ENCODE assay signal across 21 cellular contexts in the genomic region with DNA sequence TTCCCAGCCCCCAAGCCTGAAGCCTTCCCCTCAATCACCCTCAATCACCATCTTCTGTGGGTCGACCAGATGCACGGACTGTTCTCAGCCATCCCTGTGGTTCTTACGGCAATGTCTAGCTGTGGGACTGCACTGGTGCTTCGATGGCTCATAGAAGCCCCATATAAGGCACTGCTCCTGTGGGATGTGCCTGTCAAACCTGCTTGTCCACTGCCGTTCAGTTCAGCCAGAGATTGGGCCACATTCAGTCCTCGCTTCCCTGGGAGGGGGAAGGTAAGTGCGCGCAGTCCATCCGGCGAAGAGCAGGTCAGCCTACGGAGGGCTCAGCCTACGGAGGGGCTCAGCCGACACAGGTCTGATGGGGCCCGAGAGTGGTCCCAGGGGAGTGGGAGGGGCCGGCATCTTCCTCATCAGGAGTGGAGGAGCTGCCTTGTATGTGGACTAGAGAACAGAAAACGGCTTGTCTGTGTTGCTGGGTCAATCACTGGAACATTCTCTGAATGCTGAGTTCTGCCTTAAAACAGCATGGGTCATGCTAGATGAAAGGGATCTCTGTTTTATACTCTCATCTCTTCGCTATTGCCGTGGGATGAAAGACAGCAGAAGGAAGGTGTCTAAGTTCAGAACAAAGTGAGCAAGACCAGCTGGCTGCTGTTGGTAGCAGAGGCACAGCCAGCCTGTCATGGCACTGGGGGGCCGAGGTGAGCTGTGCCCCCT. TPM values are rescaled to one million over a fixed set of nuclear protein-coding genes. Genes with fewer than 3 reads are reported as not detected.
DNase-seq lines count a peak whose midpoint lies in the region; ATAC-seq, FAIRE-seq and TF ChIP-seq lines count a peak whose summit lies in the region.
"Had no signal": no experiment of that assay in that cellular context is flagged by ENCODE, and none has a peak within 500 bp of the region (broad histone marks: within the 10 kb centered on the region; RNA-seq: fewer than 3 reads in every experiment).

A gene (plus strand): TSS at position 247 of the 717 bp plus-strand sequence. CDS start 11,409 bp downstream, outside the sequence.

- H3K4me1 Mint-ChIP-seq in effector memory CD8-positive, alpha-beta T cell (ENCODE audit: low read depth in 2 of 2), result no peaks in the 10 kb centered on the region
- H3K4me1 Mint-ChIP-seq: activated CD4-positive, alpha-beta T cell treated with anti-CD3 and anti-CD28 coated beads, Interleukin-2, amount 10 ng/mL, durations not matched to agents 7 days and 5 days had no signal

- dilution Hi-C loops in keratinocyte (cut with MboI; ENCODE audit: extremely low pct_ligation_motif_present, low sequenced_read_pairs), result no loop called here

- ATAC-seq in HG03378 (IDR thresholded peaks at IDR 0.05; ENCODE audit: unreplicated experiment), result no peak
- ATAC-seq in GM21528 (IDR thresholded peaks at IDR 0.05; ENCODE audit: low FRiP score, unreplicated experiment), result no peak
- ATAC-seq in effector memory CD8-positive, alpha-beta T cell (replicated peaks), result no peak
- ATAC-seq: activated T-cell treated with anti-CD3 and anti-CD28 coated beads, Interleukin-2, amount 50 U/mL, for 4 hours; GM12878 had no signal

- no peaks in the 10 kb centered on the region for H3K9me3 ChIP-seq in keratinocyte (ENCODE audit: control insufficient read depth, low read depth, low read length)
- no peaks in the 10 kb centered on the region for H3K9me3 ChIP-seq in prostate gland
- H3K9me3 ChIP-seq in testis, result no peaks in the 10 kb centered on the region
- H3K9me3 ChIP-seq: colonic mucosa, uterus had no signal

- no peak for TF ChIP-seq CTCF in keratinocyte (optimal IDR thresholded peaks at IDR 0.05 in 1 of 3, IDR thresholded peaks at IDR 0.05 in 1 of 3, conservative IDR thresholded peaks at IDR 0.05 in 1 of 3; ENCODE audit: extremely low read depth in 1 of 3, insufficient read depth in 2 of 3, low read length in 3 of 3)
- no peak for TF ChIP-seq CTCF in prostate gland (IDR thresholded peaks at IDR 0.05)
- TF ChIP-seq CTCF in testis (IDR thresholded peaks at IDR 0.05), result no peak

- no peak within 1 kb of the TSS for H3K27ac Mint-ChIP-seq in effector memory CD8-positive, alpha-beta T cell
- H3K27ac Mint-ChIP-seq: activated CD4-positive, alpha-beta T cell treated with anti-CD3 and anti-CD28 coated beads, Interleukin-2, amount 10 ng/mL, durations not matched to agents 7 days and 5 days had no signal

- no peaks in the 10 kb centered on the region for H3K79me2 ChIP-seq in keratinocyte (ENCODE audit: control insufficient read depth, insufficient read depth, low read length)

- FAIRE-seq in keratinocyte (lab: Jason Lieb, UNC), result peak; percentile 67
- FAIRE-seq: GM12878 had no signal

- no peaks in the 10 kb centered on the region for H3K9me3 Mint-ChIP-seq in effector memory CD8-positive, alpha-beta T cell
- H3K9me3 Mint-ChIP-seq: activated CD4-positive, alpha-beta T cell treated with anti-CD3 and anti-CD28 coated beads, Interleukin-2, amount 10 ng/mL, durations not matched to agents 7 days and 5 days; activated T-cell treated with anti-CD3 and anti-CD28 coated beads, Interleukin-2, amount 50 U/mL, for 4 hours had no signal

- H2AFZ ChIP-seq in keratinocyte (ENCODE audit: control insufficient read depth, low read length), result peak within 1 kb of the TSS; percentile 78

- H3K4me2 ChIP-seq in keratinocyte (ENCODE audit: control insufficient read depth, extremely low read depth, insufficient read depth, low read depth, low read length), result peak within 1 kb of the TSS; percentile 66

- TF ChIP-seq POLR2A in prostate gland (IDR thresholded peaks at IDR 0.05) (peak; percentile 71), testis (IDR thresholded peaks at IDR 0.05) (no peak)

- H3K9ac ChIP-seq in keratinocyte (ENCODE audit: control insufficient read depth, extremely low read depth, insufficient read depth, low read length), result peak within 1 kb of the TSS; percentile 4

- H3K4me3 ChIP-seq in H7 (ENCODE audit: insufficient read depth, low read depth, low read length) (no peak within 1 kb of the TSS), keratinocyte (ENCODE audit: control insufficient read depth in 2 of 3, extremely low read depth in 1 of 3, insufficient read depth in 2 of 3, low read depth in 1 of 3, low read length in 3 of 3) (peak within 1 kb of the TSS in 1 of 3 experiments; percentile 31), prostate gland (peak within 1 kb of the TSS; percentile 21), testis (no peak within 1 kb of the TSS)
- H3K4me3 ChIP-seq: colonic mucosa, GM12878, uterus had no signal

- in situ Hi-C loops in SK-MEL-5 (cut with HindIII; ENCODE audit: low pct_unique_long_range_greater_than_20kb, low sequenced_read_pairs), result no loop called here

- H3K9me1 ChIP-seq in keratinocyte (ENCODE audit: control insufficient read depth, extremely low read depth, insufficient read depth, low read length), result no peaks in the 10 kb centered on the region

- no peaks in the 10 kb centered on the region for H3K36me3 Mint-ChIP-seq in effector memory CD8-positive, alpha-beta T cell (ENCODE audit: insufficient read depth)

- WGBS in prostate gland, result 29% methylated on average over 18 of the region's 19 CpGs
- 71 to 72% methylated on average over 9 to 19 of the region's 19 CpGs for WGBS in testis, 2 donors

- no peak within 1 kb of the TSS for H3K27ac ChIP-seq in keratinocyte (ENCODE audit: control insufficient read depth, insufficient read depth, low read length)
- no peak within 1 kb of the TSS for H3K27ac ChIP-seq in prostate gland
- H3K27ac ChIP-seq in testis, result no peak within 1 kb of the TSS
- H3K27ac ChIP-seq: colonic mucosa, uterus had no signal

- DNase-seq in H7 (peak; percentile 45), SK-MEL-5 (ENCODE audit: low read depth, low spot score) (peak; percentile 83), keratinocyte (ENCODE audit: low read depth, low spot score) (no peak), prostate gland (ENCODE audit: low spot score) (peak; percentile 86), testis (no peak)
- DNase-seq in effector memory CD8-positive, alpha-beta T cell, result no peak
- DNase-seq: activated CD4-positive, alpha-beta T cell treated with anti-CD3 and anti-CD28 coated beads, Interleukin-2, amount 10 ng/mL, durations not matched to agents 7 days and 5 days; activated T-cell treated with anti-CD3 and anti-CD28 coated beads, Interleukin-2, amount 50 U/mL, for 4 hours; colonic mucosa; KBM-7; NCI-H1417; NCI-H524; retina; RPMI8226; T-helper 9 cell; uterus had no signal

- H3K27me3 Mint-ChIP-seq in effector memory CD8-positive, alpha-beta T cell, result peaks cover 0 to 26% of the 10 kb centered on the region in 2 donors

- H4K20me1 ChIP-seq in keratinocyte (ENCODE audit: control insufficient read depth, extremely low read depth, insufficient read depth, low read length), result no peaks in the 10 kb centered on the region

- peaks cover 9% of the 10 kb centered on the region for H3K4me1 ChIP-seq in keratinocyte (ENCODE audit: control insufficient read depth, extremely low read depth, insufficient read depth, low read length)
- H3K4me1 ChIP-seq in prostate gland (replicated peaks), result no peaks in the 10 kb centered on the region
- H3K4me1 ChIP-seq in testis, result no peaks in the 10 kb centered on the region
- H3K4me1 ChIP-seq: colonic mucosa, uterus had no signal

- H3K27me3 ChIP-seq in H7 (ENCODE audit: control insufficient read depth, insufficient read depth, low read length) (no peaks in the 10 kb centered on the region), keratinocyte (ENCODE audit: control insufficient read depth, extremely low read depth, insufficient read depth, low read length) (peaks cover 6% of the 10 kb centered on the region), prostate gland (replicated peaks; ENCODE audit: insufficient read depth) (no peaks in the 10 kb centered on the region), testis (no peaks in the 10 kb centered on the region)
- H3K27me3 ChIP-seq: colonic mucosa, uterus had no signal

- H3K36me3 ChIP-seq in H7 (replicated peaks; ENCODE audit: control insufficient read depth, insufficient read depth, low read length), result no peaks in the 10 kb centered on the region
- no peaks in the 10 kb centered on the region for H3K36me3 ChIP-seq in keratinocyte (ENCODE audit: control insufficient read depth in 2 of 2, extremely low read depth in 1 of 2, insufficient read depth in 2 of 2, low read length in 2 of 2)
- H3K36me3 ChIP-seq in prostate gland, result no peaks in the 10 kb centered on the region
- H3K36me3 ChIP-seq in testis (ENCODE audit: low read depth, missing control alignments), result no peaks in the 10 kb centered on the region
- H3K36me3 ChIP-seq: colonic mucosa, uterus had no signal

- intact Hi-C loops in prostate gland (cut with DNase I) (no loop called here), testis (cut with DNase I; ENCODE audit: low total_unique reads) (no loop called here)

- no peak within 1 kb of the TSS for H3K4me3 Mint-ChIP-seq in effector memory CD8-positive, alpha-beta T cell
- H3K4me3 Mint-ChIP-seq: activated CD4-positive, alpha-beta T cell treated with anti-CD3 and anti-CD28 coated beads, Interleukin-2, amount 10 ng/mL, durations not matched to agents 7 days and 5 days; activated T-cell treated with anti-CD3 and anti-CD28 coated beads, Interleukin-2, amount 50 U/mL, for 4 hours had no signal

RNA-seq across cellular contexts. Expression of the gene that starts here (rescaled TPM):
- total RNA-seq in H7 (2014; rRNA removed; shearing (Covaris generic)), result 0.11 and 0.55 TPM in 2 replicates
- 19.6 and 23.2 TPM in 2 replicates for total RNA-seq in SK-MEL-5 (2014; rRNA removed; shearing (Covaris generic))
- 15.7 and 17.4 TPM in 2 replicates for polyA plus RNA-seq in SK-MEL-5 (2015; cell fraction: cytosol; rRNA removed)
- polyA plus RNA-seq in SK-MEL-5 (2015; cell fraction: nucleus; rRNA removed), result 78.5 and 94.3 TPM in 2 replicates
- polyA plus RNA-seq in keratinocyte (0.23 to 1.6 TPM (median 0.49 TPM) in 3 replicates), testis (ENCODE audit: insufficient read depth, low read depth, low replicate concordance) (2.1 TPM)
- 11.9 TPM for polyA plus RNA-seq in keratinocyte (2011; ENCODE audit: low read depth)
- polyA plus RNA-seq in keratinocyte (2011; cell fraction: cytosol; rRNA removed), result 0.23 and 0.57 TPM in 2 replicates
- 1.1 and 2.5 TPM in 2 replicates for polyA plus RNA-seq in keratinocyte (2011; cell fraction: nucleus; rRNA removed)
- polyA plus RNA-seq in keratinocyte (2012; ENCODE audit: low replicate concordance), result 0.40 and 9.8 TPM in 2 replicates
- 0.73 to 0.74 TPM in 2 of 3 replicates, not detected in the other for polyA minus RNA-seq in keratinocyte
- polyA minus RNA-seq in keratinocyte (2011; cell fraction: cytosol; rRNA and poly(A)+ RNA removed), result not detected
- polyA minus RNA-seq in keratinocyte (2011; cell fraction: nucleus; rRNA and poly(A)+ RNA removed), result 1.3 and 2.2 TPM in 2 replicates
- total RNA-seq in prostate gland (10 to 100 TPM; 10.2 to 27.3 TPM), testis (1 to 10 TPM; 3.5 to 6.1 TPM)
- total RNA-seq: activated CD4-positive, alpha-beta T cell treated with anti-CD3 and anti-CD28 coated beads, Interleukin-2, amount 10 ng/mL, durations not matched to agents 7 days and 5 days; activated T-cell treated with anti-CD3 and anti-CD28 coated beads, Interleukin-2, amount 50 U/mL, for 4 hours; Daoy; GM12878 had no signal
- polyA plus RNA-seq: BJ had no signal

Comparison
In these comparisons a context has a peak if more than half of its experiments do, and no peak if none do; other contexts are left out.
1. Peak in DNase-seq in H7; RNA of the gene not detected or under 1 TPM.
2. DNase-seq: peak in SK-MEL-5 (single experiment) and prostate gland (single experiment); none in keratinocyte (single experiment), testis (single experiment) and effector memory CD8-positive, alpha-beta T cell (0 of 3).
3. H3K4me3 ChIP-seq: peak in prostate gland (2 of 2); none in H7 (single experiment) and testis (0 of 2).